Comparison of ENCODE assay signal across 1 cellular context in genomic region chr1:112817555-112818373, GRCh38.
TF ChIP-seq lines count a peak whose summit lies in the region.

No MANE protein-coding gene starts in this region.

TF ChIP-seq in SK-N-SH treated with all-trans-retinoic acid at 6 μM for 48 hours, 23 proteins besides CTCF, POLR2A, EP300 and RAD21 (continued from another document):
- TF ChIP-seq POU6F1 (CRISPR knock-in tag; IDR thresholded peaks at IDR 0.05; ENCODE audit: borderline replicate concordance, low read depth): no peak
